In genomic region chr13:74424455-74424854, GRCh38 we compare ENCODE assay signal across 5 cellular contexts.
"Had no signal": no experiment of that assay in that cellular context is flagged by ENCODE, and none has a peak within 500 bp of the region (broad histone marks: within the 10 kb centered on the region; RNA-seq: fewer than 3 reads in every experiment).

No MANE protein-coding gene starts in this region.

- H3K27ac ChIP-seq: HL-60 had no signal

- DNase-seq: H9, HCEC 1CT, KBM-7 had no signal

- H3K4me3 ChIP-seq: GM23338 had no signal

- H3K4me2 ChIP-seq: GM23338 had no signal

- H2AFZ ChIP-seq: GM23338 had no signal
